ENCODE assay signal across 12 cellular contexts in the genomic region with DNA sequence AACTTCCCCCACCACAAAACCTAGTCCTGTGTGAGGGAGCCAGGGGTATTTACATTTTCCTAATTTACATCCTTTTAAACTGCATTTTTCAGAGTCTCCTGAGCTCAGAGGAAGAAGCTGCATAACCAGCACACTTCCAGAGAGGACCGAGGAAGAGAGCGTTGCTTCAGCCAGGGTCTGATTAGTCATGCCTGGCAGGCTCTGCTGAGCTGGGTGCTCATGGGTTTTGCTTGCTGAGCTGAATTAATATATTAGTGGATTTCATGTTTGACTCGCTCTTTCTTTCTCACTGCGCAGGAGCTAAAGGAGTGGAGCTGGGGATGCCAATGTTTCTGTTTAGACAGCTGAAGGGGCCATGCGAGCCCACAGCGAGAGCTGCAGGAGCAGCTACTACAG.
A peak's percentile ranks its signal among the peaks of the same experiment; 100 is the strongest.
DNase-seq lines count a peak whose midpoint lies in the region; ATAC-seq and TF ChIP-seq lines count a peak whose summit lies in the region.
"Had no signal": no experiment of that assay in that cellular context is flagged by ENCODE, and none has a peak within 500 bp of the region (broad histone marks: within the 10 kb centered on the region; RNA-seq: fewer than 3 reads in every experiment).

No MANE protein-coding gene starts in this region.

- H3K79me2 ChIP-seq in fibroblast of lung (ENCODE audit: control insufficient read depth, insufficient read depth, low read length), result no peaks in the 10 kb centered on the region

- no peaks in the 10 kb centered on the region for H3K27me3 ChIP-seq in RWPE2 (ENCODE audit: insufficient read depth, poor library complexity, severe bottlenecking)
- H3K27me3 ChIP-seq in fibroblast of lung (ENCODE audit: control insufficient read depth, insufficient read depth, low read length), result no peaks in the 10 kb centered on the region

- H3K36me3 ChIP-seq in RWPE2 (ENCODE audit: low read depth) (no peaks in the 10 kb centered on the region), fibroblast of lung (ENCODE audit: control insufficient read depth, insufficient read depth, low read length) (no peaks in the 10 kb centered on the region)

- DNase-seq in AG20443 (ENCODE audit: low spot score) (peak; percentile 78), RWPE2 (ENCODE audit: low spot score) (no peak), fibroblast of lung (ENCODE audit: low read depth in 2 of 2) (peak; percentile 67 to 80), nucleus accumbens (lab: John Stamatoyannopoulos, UW) (peak in 30 of 56 donors; percentile 3 to 63 (median 27)), SIG-M5 (lab: John Stamatoyannopoulos, UW) (no peak), NCI-H446 treated with DMSO at 0.1 percent for 48 hours (lab: John Stamatoyannopoulos, UW) (no peak), DMS 273 treated with DMSO at 0.1 percent for 48 hours (lab: John Stamatoyannopoulos, UW) (no peak)
- DNase-seq: NCI-H2029 had no signal

- peak overlapping the region; percentile 8 for H2AFZ ChIP-seq in fibroblast of lung (ENCODE audit: low read length)

- no peak overlapping the region for H3K4me3 Mint-ChIP-seq in activated T-helper 17 cell treated with anti-CD3 and anti-CD28 coated beads, Interleukin-2, amount 50 U/mL, for 72 hours
- H3K4me3 Mint-ChIP-seq: CD14-positive monocyte; dendritic cell treated with granulocyte-macrophage colony-stimulating factor and Interleukin-4, amounts not matched to agents 40 ng/mL and 50 ng/mL, for 4 days; stimulated activated naive CD8-positive, alpha-beta T cell treated with anti-CD3 and anti-CD28 coated beads, Interleukin-15, Interleukin-2, amounts not matched to agents 100 ng/mL and 50 ng/mL, for 24 hours had no signal

- H3K4me1 ChIP-seq in RWPE2 (ENCODE audit: insufficient read depth, poor library complexity, severe bottlenecking) (peaks cover 13% of the 10 kb centered on the region), fibroblast of lung (ENCODE audit: control insufficient read depth, extremely low read depth, insufficient read depth, low read length) (peaks cover 3% of the 10 kb centered on the region)

- H3K4me1 Mint-ChIP-seq in activated T-helper 17 cell treated with anti-CD3 and anti-CD28 coated beads, Interleukin-2, amount 50 U/mL, for 72 hours, result no peaks in the 10 kb centered on the region
- H3K4me1 Mint-ChIP-seq: CD14-positive monocyte had no signal

- H3K27ac Mint-ChIP-seq in activated T-helper 17 cell treated with anti-CD3 and anti-CD28 coated beads, Interleukin-2, amount 50 U/mL, for 72 hours, result no peak overlapping the region
- H3K27ac Mint-ChIP-seq: CD14-positive monocyte; dendritic cell treated with granulocyte-macrophage colony-stimulating factor and Interleukin-4, amounts not matched to agents 40 ng/mL and 50 ng/mL, for 4 days; stimulated activated naive CD8-positive, alpha-beta T cell treated with anti-CD3 and anti-CD28 coated beads, Interleukin-15, Interleukin-2, amounts not matched to agents 100 ng/mL and 50 ng/mL, for 24 hours had no signal

- peak; percentile 62; the same call in 1 of the 3 replicates for ATAC-seq in RWPE2 (ENCODE audit: low read depth)
- ATAC-seq in activated T-helper 17 cell treated with anti-CD3 and anti-CD28 coated beads, Interleukin-2, amount 50 U/mL, for 72 hours (replicated peaks), result no peak

- H3K9me3 ChIP-seq in RWPE2 (ENCODE audit: severe bottlenecking) (no peaks in the 10 kb centered on the region), fibroblast of lung (ENCODE audit: control insufficient read depth, insufficient read depth, low read depth, low read length) (no peaks in the 10 kb centered on the region)

- no peaks in the 10 kb centered on the region for H4K20me1 ChIP-seq in fibroblast of lung (ENCODE audit: control insufficient read depth, extremely low read depth, insufficient read depth, low read length)

- H3K27ac ChIP-seq in RWPE2 (ENCODE audit: poor library complexity, severe bottlenecking), result no peak overlapping the region
- no peak overlapping the region for H3K27ac ChIP-seq in fibroblast of lung (ENCODE audit: insufficient read depth, low read length)

- H3K9ac ChIP-seq in fibroblast of lung (ENCODE audit: insufficient read depth, low read length), result no peak overlapping the region

- H3K4me3 ChIP-seq in RWPE2 (ENCODE audit: severe bottlenecking) (no peak overlapping the region), fibroblast of lung (replicated peaks in 1 of 4; ENCODE audit: control extremely low read depth in 1 of 4, insufficient read depth in 1 of 4, low read depth in 3 of 4, low read length in 4 of 4) (no peak overlapping the region)

- H3K4me2 ChIP-seq in fibroblast of lung (ENCODE audit: extremely low read depth, insufficient read depth, low read length), result no peak overlapping the region

- H3K36me3 Mint-ChIP-seq in activated T-helper 17 cell treated with anti-CD3 and anti-CD28 coated beads, Interleukin-2, amount 50 U/mL, for 72 hours (ENCODE audit: low read depth), result no peaks in the 10 kb centered on the region
- H3K36me3 Mint-ChIP-seq: CD14-positive monocyte had no signal

- H3K9me3 Mint-ChIP-seq in activated T-helper 17 cell treated with anti-CD3 and anti-CD28 coated beads, Interleukin-2, amount 50 U/mL, for 72 hours, result no peaks in the 10 kb centered on the region
- H3K9me3 Mint-ChIP-seq: dendritic cell treated with granulocyte-macrophage colony-stimulating factor and Interleukin-4, amounts not matched to agents 40 ng/mL and 50 ng/mL, for 4 days; stimulated activated naive CD8-positive, alpha-beta T cell treated with anti-CD3 and anti-CD28 coated beads, Interleukin-15, Interleukin-2, amounts not matched to agents 100 ng/mL and 50 ng/mL, for 24 hours had no signal

- peaks cover 24% of the 10 kb centered on the region for H3K27me3 Mint-ChIP-seq in activated T-helper 17 cell treated with anti-CD3 and anti-CD28 coated beads, Interleukin-2, amount 50 U/mL, for 72 hours
- H3K27me3 Mint-ChIP-seq: dendritic cell treated with granulocyte-macrophage colony-stimulating factor and Interleukin-4, amounts not matched to agents 40 ng/mL and 50 ng/mL, for 4 days had no signal

- TF ChIP-seq CTCF in RWPE2 (IDR thresholded peaks at IDR 0.05; ENCODE audit: poor library complexity, severe bottlenecking), result no peak
- no peak for TF ChIP-seq CTCF in fibroblast of lung (conservative IDR thresholded peaks at IDR 0.05 in 1 of 2, IDR thresholded peaks at IDR 0.05 in 1 of 2; ENCODE audit: low read depth in 1 of 2, low read length in 2 of 2)

Comparison
In these comparisons a context has a peak if more than half of its experiments do, and no peak if none do; other contexts are left out.
1. DNase-seq: peak in AG20443 (single experiment), fibroblast of lung (2 of 2) and nucleus accumbens (30 of 56); none in RWPE2 (single experiment), SIG-M5 (single experiment), NCI-H446 treated with DMSO at 0.1 percent for 48 hours (single experiment) and DMS 273 treated with DMSO at 0.1 percent for 48 hours (single experiment).